Comparison of ENCODE assay signal across 16 cellular contexts in the genomic region with DNA sequence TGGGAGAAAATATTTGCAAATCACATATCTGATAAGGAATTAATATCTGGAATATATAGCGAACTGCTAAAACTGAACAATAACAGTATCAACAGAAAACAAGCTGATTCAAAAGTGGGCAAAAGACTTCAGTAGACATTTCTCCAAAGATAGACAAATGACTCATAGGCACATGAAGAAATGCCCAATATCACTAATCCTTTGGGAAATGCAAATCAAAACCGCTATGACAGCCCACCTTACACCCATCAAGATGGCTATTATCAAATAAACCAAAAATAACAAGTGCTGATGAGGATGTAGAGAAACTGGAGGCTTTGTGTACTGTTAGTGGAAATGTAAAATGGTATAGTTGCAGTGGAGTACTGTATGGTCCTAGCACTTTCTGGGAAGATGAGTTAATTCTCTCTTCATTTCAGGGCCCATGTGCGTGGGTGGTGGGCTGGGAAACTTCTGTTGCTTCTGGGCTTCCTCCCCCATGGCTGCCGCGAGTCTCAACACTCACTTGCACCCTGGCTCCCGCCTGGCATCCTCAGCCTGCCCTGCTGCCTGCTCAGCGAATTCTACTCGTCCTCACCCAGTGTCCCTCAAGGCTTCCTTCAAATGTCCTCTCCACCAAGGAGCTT. TPM values are rescaled to one million over a fixed set of nuclear protein-coding genes. Genes with fewer than 3 reads are reported as not detected.
"Had no signal": no experiment of that assay in that cellular context is flagged by ENCODE, and none has a peak within 500 bp of the region (broad histone marks: within the 10 kb centered on the region; RNA-seq: fewer than 3 reads in every experiment).

No MANE protein-coding gene starts in this region.

- H3K4me3 Mint-ChIP-seq: activated naive CD4-positive, alpha-beta T cell treated with anti-CD3 and anti-CD28 coated beads, Interleukin-2, amount 50 U/mL, for 24 hours; memory B cell; natural killer cell had no signal

- H3K9me3 Mint-ChIP-seq: activated naive CD4-positive, alpha-beta T cell treated with anti-CD3 and anti-CD28 coated beads, Interleukin-2, amount 50 U/mL, for 24 hours; memory B cell; natural killer cell had no signal

- H3K36me3 Mint-ChIP-seq: activated naive CD4-positive, alpha-beta T cell treated with anti-CD3 and anti-CD28 coated beads, Interleukin-2, amount 50 U/mL, for 24 hours; memory B cell; natural killer cell had no signal

- H3K36me3 ChIP-seq: left ventricle myocardium inferior, tibial artery had no signal

- H3K27ac ChIP-seq: dorsolateral prefrontal cortex, left ventricle myocardium inferior, tibial artery had no signal

- DNase-seq: activated effector memory CD4-positive, alpha-beta T cell treated with Interleukin-2 at 50 U/mL for 16 hours; amniotic stem cell; dorsolateral prefrontal cortex; erythroblast; left ventricle myocardium inferior; natural killer cell; stimulated activated CD4-positive, alpha-beta T cell treated with anti-CD3 and anti-CD28 coated beads, Interleukin-4, amount 100 ng/mL, for 1 hour; stimulated activated naive CD4-positive, alpha-beta T cell; tibial artery had no signal

- H3K9me3 ChIP-seq: left ventricle myocardium inferior, tibial artery had no signal

- ATAC-seq: activated CD4-positive, CD25-positive, alpha-beta regulatory T cell treated with anti-CD3 and anti-CD28 coated beads, Interleukin-2, amount 50 U/mL, for 24 hours; natural killer cell had no signal

- H3K4me3 ChIP-seq: dorsolateral prefrontal cortex, left ventricle myocardium inferior, tibial artery had no signal

- H3K27ac Mint-ChIP-seq: activated naive CD4-positive, alpha-beta T cell treated with anti-CD3 and anti-CD28 coated beads, Interleukin-2, amount 50 U/mL, for 24 hours; memory B cell; natural killer cell had no signal

RNA-seq across cellular contexts. Expression of a gene that starts 12.4 kb away (rescaled TPM):
- total RNA-seq: subcutaneous adipose tissue had no signal

RNA-seq across cellular contexts. Expression of a gene that starts 19.5 kb away (rescaled TPM):
- total RNA-seq: fibroblast of villous mesenchyme, left ventricle myocardium inferior, subcutaneous adipose tissue had no signal

RNA-seq across cellular contexts. Expression of a gene that starts 58.9 kb away (rescaled TPM):
- total RNA-seq: cardiac septum, fibroblast of villous mesenchyme, left ventricle myocardium inferior, renal cortical epithelial cell, subcutaneous adipose tissue had no signal
